ENCODE assay signal across 8 cellular contexts in genomic region chr1:153678519-153679336, GRCh38. TPM values are rescaled to one million over a fixed set of nuclear protein-coding genes. Genes with fewer than 3 reads are reported as not detected.
DNase-seq lines count a peak whose midpoint lies in the region; ATAC-seq, FAIRE-seq and TF ChIP-seq lines count a peak whose summit lies in the region.

TSS of gene NPR1 (plus strand) at chr1:153678688. CDS start at chr1:153679109, 421 bp downstream.

- H3K4me3 Mint-ChIP-seq in brain = peak within 1 kb of the TSS; percentile 85 to 94 (median 91)

- no peak within 1 kb of the TSS for H3K27ac ChIP-seq in OCI-LY3 (ENCODE audit: low read length)
- H3K27ac ChIP-seq in iPS-20b (ENCODE audit: low read length) = no peak within 1 kb of the TSS
- H3K27ac ChIP-seq in small intestine (ENCODE audit: low read depth in 1 of 2, low read length in 1 of 2) = peak within 1 kb of the TSS in 1 of 2 donors; percentile 5

- H3K4me1 ChIP-seq in OCI-LY3 (ENCODE audit: low read length) = no peaks in the 10 kb centered on the region
- peaks cover 7% of the 10 kb centered on the region; the same call in 1 of the 2 replicates for H3K4me1 ChIP-seq in iPS-20b (ENCODE audit: insufficient read depth, low read length)
- peaks cover 0 to 3% of the 10 kb centered on the region in 2 donors for H3K4me1 ChIP-seq in small intestine (ENCODE audit: control insufficient read depth in 2 of 2, insufficient read depth in 1 of 2, low read depth in 1 of 2, low read length in 1 of 2)

- no peak for FAIRE-seq in small intestine (lab: Jason Lieb, UNC)

- ATAC-seq in GM21529 (IDR thresholded peaks at IDR 0.05; ENCODE audit: unreplicated experiment) = no peak

- no peaks in the 10 kb centered on the region for H3K79me2 ChIP-seq in OCI-LY3 (ENCODE audit: low read length)

- WGBS in small intestine, 3 donors = 1% methylated on average over 59 to 78 of the region's 78 CpGs

- peak within 1 kb of the TSS in 4 of 5 experiments; percentile 67 to 69 (median 68) for H3K27ac Mint-ChIP-seq in brain

- H3K9me3 ChIP-seq in OCI-LY3 (ENCODE audit: insufficient read depth, low read length) (no peaks in the 10 kb centered on the region), iPS-20b (ENCODE audit: insufficient read depth, low read depth, low read length) (no peaks in the 10 kb centered on the region), small intestine (ENCODE audit: control insufficient read depth, low read depth) (no peaks in the 10 kb centered on the region)

- H3K27me3 ChIP-seq in OCI-LY3 (ENCODE audit: low read depth, low read length) (peaks cover 18% of the 10 kb centered on the region), iPS-20b (ENCODE audit: insufficient read depth, low read length) (peaks cover 45% of the 10 kb centered on the region), small intestine (ENCODE audit: control insufficient read depth in 2 of 2, insufficient read depth in 2 of 2, low read length in 2 of 2) (peaks cover 4 to 6% of the 10 kb centered on the region in 2 donors)

- H3K4me3 ChIP-seq in OCI-LY3 (ENCODE audit: low read length) (no peak within 1 kb of the TSS), iPS-20b (ENCODE audit: low read length) (peak within 1 kb of the TSS; percentile 68), small intestine (ENCODE audit: low read depth in 1 of 2, low read length in 2 of 2) (peak within 1 kb of the TSS; percentile 21 to 47)

- no peaks in the 10 kb centered on the region for H4K20me1 ChIP-seq in OCI-LY3 (ENCODE audit: insufficient read depth, low read length)

- H3K9me3 Mint-ChIP-seq in brain = no peaks in the 10 kb centered on the region

- peak within 1 kb of the TSS; percentile 57 for H3K4me2 ChIP-seq in OCI-LY3 (ENCODE audit: low read length)

- no peak within 1 kb of the TSS for H2AFZ ChIP-seq in OCI-LY3 (ENCODE audit: low read depth, low read length)

- no peak for TF ChIP-seq CTCF in OCI-LY3 (IDR thresholded peaks at IDR 0.05; ENCODE audit: low read depth, low read length)
- TF ChIP-seq CTCF in brain (conservative IDR thresholded peaks at IDR 0.05) = no peak

- H3K4me1 Mint-ChIP-seq in brain = peaks cover 26% of the 10 kb centered on the region

- H3K9ac ChIP-seq in OCI-LY3 (ENCODE audit: low read length) = no peak within 1 kb of the TSS
- peak within 1 kb of the TSS; percentile 48; the same call in 1 of the 2 replicates for H3K9ac ChIP-seq in iPS-20b (ENCODE audit: low read depth, low read length)

- peaks cover 69% of the 10 kb centered on the region for H3K27me3 Mint-ChIP-seq in brain

- H3K36me3 ChIP-seq in OCI-LY3 (replicated peaks; ENCODE audit: low read depth, low read length) = no peaks in the 10 kb centered on the region
- peaks cover 10% of the 10 kb centered on the region; the same call in 1 of the 2 replicates for H3K36me3 ChIP-seq in iPS-20b (ENCODE audit: insufficient read depth, low read depth, low read length)
- no peaks in the 10 kb centered on the region for H3K36me3 ChIP-seq in small intestine (ENCODE audit: control insufficient read depth in 2 of 2, insufficient read depth in 2 of 2, low read length in 2 of 2)

- no peaks in the 10 kb centered on the region for H3K36me3 Mint-ChIP-seq in brain

- DNase-seq in NCI-H2081 (lab: John Stamatoyannopoulos, UW) = peak; percentile 23 to 36
- no peak for DNase-seq in NCI-H2081 treated with DMSO at 0.1 percent for 48 hours (lab: John Stamatoyannopoulos, UW)
- DNase-seq in small intestine = no peak
- DNase-seq in NOMO-1 (lab: John Stamatoyannopoulos, UW; ENCODE audit: unreplicated experiment in 2 of 2) = no peak

RNA-seq across cellular contexts. Expression of gene NPR1, which starts in this region (rescaled TPM):
- polyA plus RNA-seq in brain (ENCODE audit: insufficient read depth, low read depth, low replicate concordance) (1.8 TPM), small intestine (10 to 100 TPM in 1 of 3 donors, under 1 TPM in 2; 0.22 to 18.1 (median 0.54) TPM)

Comparison
In these comparisons a context has a peak if more than half of its experiments do, and no peak if none do; other contexts are left out.
1. DNase-seq: peak in NCI-H2081 (2 of 2); none in NCI-H2081 treated with DMSO at 0.1 percent for 48 hours (single experiment), small intestine (single experiment) and NOMO-1 (0 of 2).